1 cellular context compared by ENCODE assay signal in genomic region chr14:73846944-73847343, GRCh38.
A peak's percentile ranks its signal among the peaks of the same experiment; 100 is the strongest.
TF ChIP-seq lines count a peak whose summit lies in the region.

No MANE protein-coding gene starts in this region.

TF ChIP-seq in HepG2, 621 proteins besides CTCF, POLR2A, EP300 and RAD21:
- TF ChIP-seq SMYD3 (CRISPR knock-in tag; IDR thresholded peaks at IDR 0.05) (no peak), ZNF530 (CRISPR knock-in tag; IDR thresholded peaks at IDR 0.05; ENCODE audit: low read depth) (no peak), MAFK (conservative IDR thresholded peaks at IDR 0.05 in 1 of 2, IDR thresholded peaks at IDR 0.05 in 1 of 2; ENCODE audit: low read length in 2 of 2) (peak; percentile 91 to 96), MAFF (IDR thresholded peaks at IDR 0.05; ENCODE audit: low read depth, low read length) (peak; percentile 95), BRF2 (CRISPR knock-in tag; IDR thresholded peaks at IDR 0.05) (no peak), ZNF251 (CRISPR knock-in tag; IDR thresholded peaks at IDR 0.05) (no peak), RFX3 (CRISPR knock-in tag; IDR thresholded peaks at IDR 0.05) (no peak), NCOA1 (CRISPR knock-in tag; IDR thresholded peaks at IDR 0.05) (no peak)
